Comparison of ENCODE assay signal across 8 cellular contexts in genomic region chr1:213989071-213989739, GRCh38. TPM values are rescaled to one million over a fixed set of nuclear protein-coding genes. Genes with fewer than 3 reads are reported as not detected.
DNase-seq lines count a peak whose midpoint lies in the region; ATAC-seq and TF ChIP-seq lines count a peak whose summit lies in the region.

No MANE protein-coding gene starts in this region.

- H3K27me3 ChIP-seq in H9 (ENCODE audit: insufficient read depth, low read length), result peaks cover 38% of the 10 kb centered on the region; the same call in 1 of the 2 replicates
- H3K27me3 ChIP-seq in heart left ventricle, result peaks cover 0 to 44% (median 25%) of the 10 kb centered on the region in 9 donors
- peaks cover 0 to 32% (median 4%) of the 10 kb centered on the region in 3 donors for H3K27me3 ChIP-seq in psoas muscle (ENCODE audit: insufficient read depth in 3 of 3, low read length in 2 of 3)

- H3K4me3 ChIP-seq in AG09309 (ENCODE audit: control insufficient read depth, low read depth, low read length) (peak overlapping the region; percentile 69), heart left ventricle (peak overlapping the region; percentile 42 to 83 (median 64)), psoas muscle (peak overlapping the region; percentile 72)

- H3K14ac ChIP-seq in H9 (ENCODE audit: insufficient read depth, low read length), result no peak overlapping the region; the same call in 1 of the 2 replicates

- H3K36me3 ChIP-seq in heart left ventricle (no peaks in the 10 kb centered on the region), psoas muscle (ENCODE audit: insufficient read depth in 1 of 2, low read depth in 1 of 2) (no peaks in the 10 kb centered on the region)

- POLR2A ChIA-PET in activated B cell treated with CpG ODN at 0.5 μM for 24 hours (lab: Charles Lee), result interaction anchor here (0.7 kb wide), 1 partner anchor 1704 kb away, joined by 5 read pairs; no protein-coding TSS in a partner anchor

- H3K27me3 Mint-ChIP-seq in H9 (ENCODE audit: low read depth) (peaks cover 94% of the 10 kb centered on the region), activated B cell treated with CpG ODN at 0.5 μM for 24 hours (peaks cover 69% of the 10 kb centered on the region)

- H3K4me1 ChIP-seq in H9 (ENCODE audit: insufficient read depth, low read length) (no peaks in the 10 kb centered on the region), heart left ventricle (peaks cover 0 to 23% (median 8%) of the 10 kb centered on the region in 12 donors), psoas muscle (peaks cover 8% of the 10 kb centered on the region)

- peak overlapping the region in 1 of 3 experiments; percentile 33; a peak in 1 of 7 replicates for H3K27ac Mint-ChIP-seq in H9
- peak overlapping the region; percentile 82 for H3K27ac Mint-ChIP-seq in activated B cell treated with CpG ODN at 0.5 μM for 24 hours

- no peak overlapping the region for H3K4ac ChIP-seq in H9 (ENCODE audit: low read depth, low read length)

- no peak for TF ChIP-seq CTCF in AG09309 (IDR thresholded peaks at IDR 0.05; ENCODE audit: control insufficient read depth, insufficient read depth, low read depth, low read length, missing control alignments)
- no peak for TF ChIP-seq CTCF in H9 (conservative IDR thresholded peaks at IDR 0.05)
- no peak for TF ChIP-seq CTCF in activated B cell treated with CpG ODN at 0.5 μM for 24 hours (IDR thresholded peaks at IDR 0.05)
- TF ChIP-seq CTCF in heart left ventricle (IDR thresholded peaks at IDR 0.05), result no peak
- no peak for TF ChIP-seq CTCF in psoas muscle (IDR thresholded peaks at IDR 0.05)

- H2BK120ac ChIP-seq in H9 (ENCODE audit: low read depth, low read length, poor library complexity, severe bottlenecking), result no peak overlapping the region

- H3K27ac ChIP-seq in H9 (ENCODE audit: insufficient read length, low read depth, low read length), result no peak overlapping the region
- H3K27ac ChIP-seq in heart left ventricle, result peak overlapping the region; percentile 56 to 94 (median 88)
- H3K27ac ChIP-seq in psoas muscle, result peak overlapping the region; percentile 85

- H3K4me3 Mint-ChIP-seq in H9 (peak overlapping the region; percentile 81 to 92), activated B cell treated with CpG ODN at 0.5 μM for 24 hours (peak overlapping the region; percentile 88)

- H3K18ac ChIP-seq in H9 (ENCODE audit: insufficient read length, low read depth, low read length), result no peak overlapping the region

- H2BK15ac ChIP-seq in H9 (ENCODE audit: low read depth, low read length), result no peak overlapping the region

- intact Hi-C loops in activated B cell treated with CpG ODN at 0.5 μM for 24 hours (cut with micrococcal nuclease), result loop anchor here (10.0 kb wide), 1 partner anchor 336 kb away; no protein-coding TSS in a partner anchor
- intact Hi-C loops in heart left ventricle (cut with DNase I), result loop anchor here in 9 of 10 donors (2.0 to 10.0 kb wide), 10 partner anchors 38 to 864 kb away; no protein-coding TSS in a partner anchor
- intact Hi-C loops in psoas muscle (cut with DNase I), result loop anchor here (5.0 to 10.0 kb wide), 4 partner anchors 38 to 744 kb away; no protein-coding TSS in a partner anchor

- TF ChIP-seq POLR2A in heart left ventricle (IDR thresholded peaks at IDR 0.05), result no peak

- H3K79me2 ChIP-seq in H9 (ENCODE audit: insufficient read depth, low read length), result no peaks in the 10 kb centered on the region

- H3K23ac ChIP-seq in H9 (ENCODE audit: insufficient read length, low read depth, low read length), result no peak overlapping the region

- peak overlapping the region; percentile 93 for H3K4me2 ChIP-seq in H9 (ENCODE audit: insufficient read depth, insufficient read length, low read length)

- no peak overlapping the region for H2BK12ac ChIP-seq in H9 (ENCODE audit: insufficient read length, low read depth, low read length)

- H2BK20ac ChIP-seq in H9 (ENCODE audit: low read depth, low read length, poor library complexity, severe bottlenecking), result no peak overlapping the region

- H3K9me3 Mint-ChIP-seq in H9, result no peaks in the 10 kb centered on the region; a peak in 1 of 5 replicates
- no peaks in the 10 kb centered on the region for H3K9me3 Mint-ChIP-seq in activated B cell treated with CpG ODN at 0.5 μM for 24 hours

- H3K4me1 Mint-ChIP-seq in H9, result peaks cover 43 to 56% of the 10 kb centered on the region in 2 experiments
- peaks cover 26% of the 10 kb centered on the region for H3K4me1 Mint-ChIP-seq in activated B cell treated with CpG ODN at 0.5 μM for 24 hours

- H3K56ac ChIP-seq in H9 (ENCODE audit: insufficient read length, low read depth, low read length), result no peak overlapping the region

- H2AFZ ChIP-seq in H9 (ENCODE audit: low read length), result no peak overlapping the region

- H3K79me1 ChIP-seq in H9 (ENCODE audit: insufficient read depth, low read depth, low read length, poor library complexity, severe bottlenecking), result no peaks in the 10 kb centered on the region

- ATAC-seq in activated B cell treated with CpG ODN at 0.5 μM for 24 hours (ENCODE audit: low read depth), result peak; percentile 13
- peak in 3 of 4 donors; percentile 14 to 46 (median 32) for ATAC-seq in heart left ventricle
- ATAC-seq in psoas muscle, result peak in 3 of 4 donors; percentile 9 to 32 (median 27)
- ATAC-seq in HG02970 (IDR thresholded peaks at IDR 0.05; ENCODE audit: low FRiP score, unreplicated experiment), result no peak

- H3T11ph ChIP-seq in H9 (ENCODE audit: low read length), result no peak overlapping the region

- DNase-seq in AG09309 (ENCODE audit: low read depth) (no peak), H9 (peak; percentile 59), activated B cell treated with CpG ODN at 0.5 μM for 24 hours (no peak), heart left ventricle (peak in 2 of 5 donors; percentile 47 to 63), psoas muscle (peak in 1 of 2 donors; percentile 51), HPDE6-E6E7 (ENCODE audit: extremely low spot score) (no peak)
- no peak for DNase-seq in activated CD4-positive, alpha-beta T cell treated with anti-CD3 and anti-CD28 coated beads, Interleukin-2, amount 50 U/mL, for 48 hours

- no peaks in the 10 kb centered on the region for H4K20me1 ChIP-seq in H9 (ENCODE audit: control insufficient read depth, insufficient read depth, insufficient read length)

- H3K9me3 ChIP-seq in H9 (ENCODE audit: control insufficient read depth, low read depth, low read length), result no peaks in the 10 kb centered on the region
- no peaks in the 10 kb centered on the region for H3K9me3 ChIP-seq in heart left ventricle
- H3K9me3 ChIP-seq in psoas muscle, result no peaks in the 10 kb centered on the region

- H2AK5ac ChIP-seq in H9 (ENCODE audit: insufficient read length, low read length), result no peak overlapping the region

- no peaks in the 10 kb centered on the region for H3K36me3 Mint-ChIP-seq in H9 (ENCODE audit: insufficient read depth in 1 of 3, low read depth in 3 of 3)
- peaks cover 5% of the 10 kb centered on the region for H3K36me3 Mint-ChIP-seq in activated B cell treated with CpG ODN at 0.5 μM for 24 hours (ENCODE audit: low read depth)

- no peak overlapping the region for H3K9ac ChIP-seq in H9 (ENCODE audit: extremely low read depth, insufficient read length, low read length)

- CTCF ChIA-PET in activated B cell treated with CpG ODN at 0.5 μM for 24 hours (lab: Charles Lee), result no interaction called here

- H2BK5ac ChIP-seq in H9 (ENCODE audit: insufficient read length, low read length), result no peak overlapping the region

- peaks cover 21% of the 10 kb centered on the region for H3K23me2 ChIP-seq in H9 (ENCODE audit: insufficient read length, low read depth, low read length, poor library complexity, severe bottlenecking)

- H4K8ac ChIP-seq in H9 (replicated peaks; ENCODE audit: insufficient read length, low read depth, low read length), result no peak overlapping the region

- no peak overlapping the region for H4K5ac ChIP-seq in H9 (ENCODE audit: insufficient read length, low read depth, low read length)

- no peak overlapping the region for H4K91ac ChIP-seq in H9 (ENCODE audit: insufficient read length, low read depth, low read length)

- WGBS in H9 (ENCODE audit: extremely low coverage, insufficient read length, low lambda C conversion rate), result no CpG with 5 or more reads among the region's 35 CpGs
- WGBS in heart left ventricle, 4 donors, result 2 to 3% (median 3%) methylated on average over 34 to 35 of the region's 35 CpGs
- WGBS in psoas muscle, 3 donors, result 1 to 2% (median 1%) methylated on average over 35 of the region's 35 CpGs

RNA-seq across cellular contexts. Expression of gene PROX1, which starts 1.4 kb away (rescaled TPM):
- total RNA-seq in H9 (2021), result 0.72 and 0.83 TPM in 2 replicates
- total RNA-seq in activated B cell treated with CpG ODN at 0.5 μM for 24 hours, result 1.00 and 1.7 TPM in 2 replicates
- 100 to 1,000 TPM in 4 of 9 donors, 10 to 100 TPM in 5; 44.6 to 145 (median 96.4) TPM for total RNA-seq in heart left ventricle
- polyA plus RNA-seq in heart left ventricle, result 1 to 10 TPM; 6.9 to 9.8 TPM
- 10 to 100 TPM in 3 of 4 donors, 1 to 10 TPM in 1; 8.3 to 20.6 (median 18.3) TPM for total RNA-seq in psoas muscle
- polyA plus RNA-seq in psoas muscle, result 1 to 10 TPM in 1 of 3 donors, under 1 TPM in 2; 0.40 to 1.7 (median 0.93) TPM
